Comparison of ENCODE assay signal across 17 cellular contexts in genomic region chr11:2881974-2882362, GRCh38.
"Had no signal": no experiment of that assay in that cellular context is flagged by ENCODE, and none has a peak within 500 bp of the region (broad histone marks: within the 10 kb centered on the region; RNA-seq: fewer than 3 reads in every experiment).

No MANE protein-coding gene starts in this region.

- H3K36me3 Mint-ChIP-seq: activated CD8-positive, alpha-beta memory T cell treated with anti-CD3 and anti-CD28 coated beads, Interleukin-2, amount 10 ng/mL, durations not matched to agents 7 days and 5 days; activated naive CD8-positive, alpha-beta T cell had no signal

- H3K27ac ChIP-seq: SJSA1, suprapubic skin had no signal

- H3K27me3 ChIP-seq: suprapubic skin had no signal

- DNase-seq: activated CD4-positive, alpha-beta T cell treated with anti-CD3 and anti-CD28 coated beads, Interleukin-2, amount 50 U/mL, for 4 hours; activated CD4-positive, CD25-positive, alpha-beta regulatory T cell treated with anti-CD3 and anti-CD28 coated beads, Interleukin-2, amount 50 U/mL, for 72 hours; activated CD8-positive, alpha-beta memory T cell treated with anti-CD3 and anti-CD28 coated beads, Interleukin-2, amount 10 ng/mL, durations not matched to agents 7 days and 5 days; activated effector memory CD4-positive, alpha-beta T cell treated with anti-CD3 and anti-CD28 coated beads, Interleukin-2, amount 50 U/mL, for 16 hours; activated T-cell treated with anti-CD3 and anti-CD28 coated beads, Interleukin-2, amount 50 U/mL, for 24 hours; esophagus squamous epithelium; foreskin fibroblast; posterior cingulate gyrus; stimulated activated CD4-positive, alpha-beta T cell treated with anti-CD3 and anti-CD28 coated beads, Interleukin-12 subunit alpha, Interleukin-12 subunit beta, amount 100 ng/mL, for 4 hours; stimulated activated naive CD8-positive, alpha-beta T cell treated with anti-CD3 and anti-CD28 coated beads, Interleukin-15, Interleukin-2, amounts not matched to agents 100 U/mL and 50 U/mL, for 24 hours; SW 1271 had no signal

- H3K27me3 Mint-ChIP-seq: activated naive CD8-positive, alpha-beta T cell had no signal

- H3K4me3 ChIP-seq: lung, SJSA1 had no signal

- H3K27ac Mint-ChIP-seq: activated CD8-positive, alpha-beta memory T cell treated with anti-CD3 and anti-CD28 coated beads, Interleukin-2, amount 10 ng/mL, durations not matched to agents 7 days and 5 days; activated naive CD8-positive, alpha-beta T cell; activated T-cell treated with anti-CD3 and anti-CD28 coated beads, Interleukin-2, amount 50 U/mL, for 24 hours had no signal

- ATAC-seq: activated CD8-positive, alpha-beta memory T cell treated with anti-CD3 and anti-CD28 coated beads, Interleukin-2, amount 10 ng/mL, durations not matched to agents 7 days and 5 days; sciatic nerve; stimulated activated naive CD8-positive, alpha-beta T cell treated with anti-CD3 and anti-CD28 coated beads, Interleukin-15, Interleukin-2, amounts not matched to agents 100 U/mL and 50 U/mL, for 24 hours had no signal

- H3K9me3 ChIP-seq: esophagus squamous epithelium, suprapubic skin, upper lobe of left lung had no signal

- H3K4me3 Mint-ChIP-seq: activated CD8-positive, alpha-beta memory T cell treated with anti-CD3 and anti-CD28 coated beads, Interleukin-2, amount 10 ng/mL, durations not matched to agents 7 days and 5 days; activated naive CD8-positive, alpha-beta T cell; activated T-cell treated with anti-CD3 and anti-CD28 coated beads, Interleukin-2, amount 50 U/mL, for 24 hours had no signal

- H3K36me3 ChIP-seq: SJSA1, suprapubic skin, upper lobe of left lung had no signal
